In genomic region chr12:32010631-32011030, GRCh38 we compare ENCODE assay signal across 17 cellular contexts. TPM values are rescaled to one million over a fixed set of nuclear protein-coding genes. Genes with fewer than 3 reads are reported as not detected.
DNase-seq lines count a peak whose midpoint lies in the region; ATAC-seq, FAIRE-seq and TF ChIP-seq lines count a peak whose summit lies in the region.
"Had no signal": no experiment of that assay in that cellular context is flagged by ENCODE, and none has a peak within 500 bp of the region (broad histone marks: within the 10 kb centered on the region; RNA-seq: fewer than 3 reads in every experiment).

No MANE protein-coding gene starts in this region.

- no peak for TF ChIP-seq RAD21 in K562 (CRISPR knock-in tag; conservative IDR thresholded peaks at IDR 0.05 in 1 of 2, IDR thresholded peaks at IDR 0.05 in 1 of 2)

- H3K9me3 ChIP-seq in K562 (replicated peaks; ENCODE audit: control insufficient read depth, insufficient read depth, low read depth, low read length) = no peaks in the 10 kb centered on the region
- H3K9me3 ChIP-seq in pancreas = no peaks in the 10 kb centered on the region
- H3K9me3 ChIP-seq: BLaER1, SJSA1 had no signal

- H3K9me1 ChIP-seq in K562 (ENCODE audit: control insufficient read depth, insufficient read depth, low read length) = no peaks in the 10 kb centered on the region

- CTCF ChIA-PET in K562 (lab: Yijun Ruan, JAX; ENCODE audit: low intra/inter-chr PET ratio) = no interaction called here

- BruUV-seq in K562 (replicated peaks; lab: Mats Ljungman, UMichigan) = no TSS peak

- H3K4me1 ChIP-seq in K562 (replicated peaks in 1 of 2; ENCODE audit: control insufficient read depth in 2 of 2, insufficient read depth in 2 of 2, low read length in 2 of 2) = peaks cover 16 to 25% of the 10 kb centered on the region in 2 experiments
- no peaks in the 10 kb centered on the region for H3K4me1 ChIP-seq in pancreas
- H3K4me1 ChIP-seq: SJSA1 had no signal

- H3K36me3 ChIP-seq in K562 (ENCODE audit: control insufficient read depth, insufficient read depth, low read length) (no peaks in the 10 kb centered on the region), pancreas (no peaks in the 10 kb centered on the region)
- H3K36me3 ChIP-seq: BLaER1, SJSA1 had no signal

- H4K20me1 ChIP-seq in K562 (replicated peaks; ENCODE audit: control insufficient read depth, insufficient read depth, low read length) = no peaks in the 10 kb centered on the region
- H4K20me1 ChIP-seq: BLaER1 had no signal

- POLR2A ChIA-PET in K562 (lab: Yijun Ruan, JAX) = interaction anchor here (0.9 to 2.0 kb wide), 2 partner anchors 10 to 17 kb away, joined by 4 to 6 read pairs; no protein-coding TSS in a partner anchor

- H3K27ac ChIP-seq in K562 (ENCODE audit: extremely low read depth, low read depth, low read length) (0 out of 3 replicates have a peak overlapping the region, but pooled peaks have one; percentile 30), pancreas (no peak overlapping the region)
- H3K27ac ChIP-seq: BLaER1, PC-9, SJSA1 had no signal

- in situ Hi-C loops in K562 (cut with MboI) = no loop called here

- H3K4me3 ChIP-seq in LNCaP clone FGC (ENCODE audit: low read depth, low read length) (no peak overlapping the region), K562 (no peak overlapping the region), pancreas (no peak overlapping the region)
- H3K4me3 ChIP-seq: BLaER1, PC-9, SJSA1 had no signal

- H2AFZ ChIP-seq in K562 (ENCODE audit: low read depth, low read length) = peak overlapping the region; percentile 53; the same call in 1 of the 2 replicates
- H2AFZ ChIP-seq: PC-9 had no signal

- no peak for ATAC-seq in K562
- no peak for ATAC-seq in pancreas
- no peak for ATAC-seq in GM18858 (IDR thresholded peaks at IDR 0.05; ENCODE audit: unreplicated experiment)
- ATAC-seq: CD8-positive, alpha-beta T cell had no signal

- no peak overlapping the region for H3K4me2 ChIP-seq in K562 (ENCODE audit: insufficient read depth, low read length)
- H3K4me2 ChIP-seq: BLaER1, PC-9 had no signal

- H3K9ac ChIP-seq in K562 (ENCODE audit: insufficient read depth in 1 of 2, low read depth in 2 of 2, low read length in 2 of 2) = no peak overlapping the region
- H3K9ac ChIP-seq: BLaER1 had no signal

- no peaks in the 10 kb centered on the region for H3K79me2 ChIP-seq in K562 (ENCODE audit: control insufficient read depth, insufficient read depth, low read length)

- peak; percentile 82 for DNase-seq in DMS53 (lab: John Stamatoyannopoulos, UW)
- DNase-seq in LNCaP clone FGC (ENCODE audit: low read depth) = peak; percentile 78
- no peak for DNase-seq in K562 (ENCODE audit: extremely low read depth in 1 of 4, low spot score in 3 of 4)
- peak; percentile 2 for DNase-seq in mesenteric fat pad (ENCODE audit: low spot score)
- DNase-seq in pancreas = no peak
- DNase-seq in NCI-H2171 treated with DMSO at 0.1 percent for 48 hours (lab: John Stamatoyannopoulos, UW) = no peak
- DNase-seq: Calu3; CD8-positive, alpha-beta T cell; H7; NCI-H146; NCI-H2081 treated with DMSO at 0.1 percent for 48 hours; NCI-H748 treated with DMSO at 0.1 percent for 48 hours; PC-9 had no signal

- FAIRE-seq in K562 (lab: Jason Lieb, UNC) (no peak), pancreas (lab: Jason Lieb, UNC) (no peak)
- FAIRE-seq: GM12892 had no signal

- 63% methylated on average over 1 of the region's 1 CpG for WGBS in K562 (ENCODE audit: insufficient coverage, low coverage, missing lambda C conversion rate)
- 5 to 25% methylated on average over 1 of the region's 1 CpG for whole genome bisulfite sequencing in pancreas, 2 donors

- no peak for TF ChIP-seq POLR2A in K562 (conservative IDR thresholded peaks at IDR 0.05)

- intact Hi-C loops in K562 (cut with micrococcal nuclease) (no loop called here), pancreas (cut with DNase I) (no loop called here)

- TF ChIP-seq EP300 in K562 (IDR thresholded peaks at IDR 0.05; ENCODE audit: low read length) = no peak

- TF ChIP-seq CTCF in LNCaP clone FGC (IDR thresholded peaks at IDR 0.05; ENCODE audit: control insufficient read depth, extremely low read depth, insufficient read depth) (no peak), K562 (IDR thresholded peaks at IDR 0.05 in 2 of 3, conservative IDR thresholded peaks at IDR 0.05 in 1 of 3; ENCODE audit: insufficient read depth in 2 of 3, low read depth in 1 of 3, low read length in 3 of 3) (no peak), pancreas (IDR thresholded peaks at IDR 0.05) (no peak)

- no peaks in the 10 kb centered on the region for H3K27me3 ChIP-seq in K562 (ENCODE audit: control insufficient read depth in 2 of 2, insufficient read depth in 2 of 2, low read length in 2 of 2)
- no peaks in the 10 kb centered on the region for H3K27me3 ChIP-seq in pancreas
- H3K27me3 ChIP-seq: BLaER1, SJSA1 had no signal

TF ChIP-seq in K562, 482 proteins besides CTCF, POLR2A, EP300 and RAD21 (continues in another document):
- TF ChIP-seq BRCA1 (IDR thresholded peaks at IDR 0.05) (no peak), BRCA1 (CRISPR knock-in tag; IDR thresholded peaks at IDR 0.05) (no peak), PHF21A (IDR thresholded peaks at IDR 0.05; ENCODE audit: borderline replicate concordance, low read depth) (no peak), HOMEZ (CRISPR knock-in tag; IDR thresholded peaks at IDR 0.05) (no peak), RERE (CRISPR knock-in tag; IDR thresholded peaks at IDR 0.05; ENCODE audit: borderline replicate concordance) (no peak), POU5F1 (IDR thresholded peaks at IDR 0.05; ENCODE audit: borderline replicate concordance, low read depth, low read length, partially characterized antibody) (no peak)

RNA-seq across cellular contexts. Expression of gene RESF1, which starts 51.4 kb away (rescaled TPM):
- 12.1 and 64.1 TPM in 2 replicates for total RNA-seq in K562 (2011; cell fraction: chromatin; rRNA removed; ENCODE audit: low replicate concordance)
- 15.3 and 18.7 TPM in 2 replicates for total RNA-seq in K562 (2011; cell fraction: nucleolus; rRNA removed)
- total RNA-seq in K562 (2011; cell fraction: nucleoplasm; rRNA removed) = 24.8 and 26.9 TPM in 2 replicates
- 26.4 and 29.9 TPM in 2 replicates for total RNA-seq in K562 (2014; rRNA removed)
- 72.9 and 91.0 TPM in 2 replicates for total RNA-seq in K562 (2014; rRNA removed; fragmentation: Illumina TruSeq; extraction: Trizol)
- total RNA-seq in K562 (2015; rRNA removed; fragmentation: Illumina TruSeq; extraction: Trizol) = 110 and 121 TPM in 2 replicates
- 51.2 and 52.4 TPM in 2 replicates for total RNA-seq in K562 (2021)
- polyA plus RNA-seq in K562 (2011; rRNA removed) = 51.7 and 53.6 TPM in 2 replicates
- 14.6 and 36.7 TPM in 2 replicates for polyA plus RNA-seq in K562 (2011; cell fraction: cytosol; rRNA removed)
- polyA plus RNA-seq in K562 (2011; cell fraction: nucleus; rRNA removed) = 32.3 and 54.2 TPM in 2 replicates
- 52.5 and 58.2 TPM in 2 replicates for polyA plus RNA-seq in K562 (2012)
- polyA plus RNA-seq in K562 (2014; fragmentation: Illumina TruSeq; extraction: Trizol) = 52.6 and 70.6 TPM in 2 replicates
- 10 to 100 TPM; 21.5 to 30.1 TPM for polyA plus RNA-seq in K562 (2014; fragmentation: Nextera tagmentation; extraction: Ambion mirVana)
- polyA plus RNA-seq in K562 (2014; rRNA removed) = 50.3 and 62.0 TPM in 2 replicates
- 89.2 and 132 TPM in 2 replicates for polyA minus RNA-seq in K562 (2011; rRNA and poly(A)+ RNA removed)
- 30.2 and 45.1 TPM in 2 replicates for polyA minus RNA-seq in K562 (2011; cell fraction: cytosol; rRNA and poly(A)+ RNA removed)
- 33.1 and 72.0 TPM in 2 replicates for polyA minus RNA-seq in K562 (2011; cell fraction: nucleus; rRNA and poly(A)+ RNA removed)
- total RNA-seq in mesenteric fat pad = 49.7 TPM
- total RNA-seq in pancreas = 10 to 100 TPM; 10.6 to 32.1 (median 15.6) TPM
- polyA plus RNA-seq in pancreas = 10 to 100 TPM; 23.1 to 25.2 TPM

Comparison
In these comparisons a context has a peak if more than half of its experiments do, and no peak if none do; other contexts are left out.
1. DNase-seq: peak in DMS53 (single experiment), LNCaP clone FGC (single experiment) and mesenteric fat pad (single experiment); none in K562 (0 of 4), pancreas (0 of 6) and NCI-H2171 treated with DMSO at 0.1 percent for 48 hours (single experiment).